8 cellular contexts compared by ENCODE assay signal in genomic region chr18:79508565-79509535, GRCh38.
A peak's percentile ranks its signal among the peaks of the same experiment; 100 is the strongest.
DNase-seq lines count a peak whose midpoint lies in the region; ATAC-seq and TF ChIP-seq lines count a peak whose summit lies in the region.

No MANE protein-coding gene starts in this region.

- peaks cover 0 to 4% (median 0%) of the 10 kb centered on the region in 5 experiments for H3K9me3 Mint-ChIP-seq in brain
- H3K9me3 Mint-ChIP-seq in effector memory CD8-positive, alpha-beta T cell = no peaks in the 10 kb centered on the region

- peak overlapping the region in 4 of 5 experiments; percentile 0 to 79 (median 11) for H3K27ac Mint-ChIP-seq in brain
- H3K27ac Mint-ChIP-seq in effector memory CD8-positive, alpha-beta T cell = peak overlapping the region in 1 of 2 donors; percentile 9

- DNase-seq in pons (ENCODE audit: low spot score) (peak; percentile 8), NCI-H774 (lab: John Stamatoyannopoulos, UW) (no peak), LoVo (ENCODE audit: low spot score) (no peak)
- no peak for DNase-seq in effector memory CD8-positive, alpha-beta T cell

- ATAC-seq in GM18861 (IDR thresholded peaks at IDR 0.05; ENCODE audit: unreplicated experiment) = peak; percentile 33
- peak; percentile 32 for ATAC-seq in HG02623 (IDR thresholded peaks at IDR 0.05; ENCODE audit: unreplicated experiment)
- no peak for ATAC-seq in effector memory CD8-positive, alpha-beta T cell (replicated peaks)
- no peak for ATAC-seq in GM21528 (IDR thresholded peaks at IDR 0.05; ENCODE audit: low FRiP score, unreplicated experiment)

- H3K4me1 Mint-ChIP-seq in brain = peaks cover 26% of the 10 kb centered on the region
- H3K4me1 Mint-ChIP-seq in effector memory CD8-positive, alpha-beta T cell (ENCODE audit: low read depth in 2 of 2) = peaks cover 13 to 36% of the 10 kb centered on the region in 2 donors

- no peaks in the 10 kb centered on the region for H3K27me3 Mint-ChIP-seq in brain
- no peaks in the 10 kb centered on the region for H3K27me3 Mint-ChIP-seq in effector memory CD8-positive, alpha-beta T cell

- no peaks in the 10 kb centered on the region for H3K36me3 Mint-ChIP-seq in brain
- H3K36me3 Mint-ChIP-seq in effector memory CD8-positive, alpha-beta T cell (ENCODE audit: insufficient read depth) = peaks cover 6% of the 10 kb centered on the region

- no peak overlapping the region for H3K4me3 Mint-ChIP-seq in brain
- H3K4me3 Mint-ChIP-seq in effector memory CD8-positive, alpha-beta T cell = no peak overlapping the region

- TF ChIP-seq CTCF in brain (conservative IDR thresholded peaks at IDR 0.05) = no peak

Comparison
In these comparisons a context has a peak if more than half of its experiments do, and no peak if none do; other contexts are left out.
1. ATAC-seq: peak in GM18861 (single experiment) and HG02623 (single experiment); none in effector memory CD8-positive, alpha-beta T cell (single experiment) and GM21528 (single experiment).